25 cellular contexts compared by ENCODE assay signal in the genomic region with DNA sequence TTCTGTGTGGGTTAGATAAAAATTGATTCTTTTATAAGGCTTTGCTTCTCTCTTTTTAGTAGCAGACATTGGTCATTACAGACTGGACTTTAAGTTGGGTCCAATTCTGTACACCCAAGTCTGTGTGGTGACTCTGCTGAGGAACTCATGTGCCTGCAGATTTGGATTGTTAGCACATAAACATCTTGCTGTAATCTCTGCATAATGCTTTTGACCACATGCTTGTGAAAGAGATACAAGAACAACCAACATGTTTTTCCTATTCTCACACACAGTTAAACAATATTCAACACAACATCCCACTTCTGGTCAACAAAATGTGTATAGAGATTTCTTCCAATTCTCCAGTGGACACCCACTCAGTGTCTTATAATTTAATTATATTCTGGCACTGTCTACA.
"Had no signal": no experiment of that assay in that cellular context is flagged by ENCODE, and none has a peak within 500 bp of the region (broad histone marks: within the 10 kb centered on the region; RNA-seq: fewer than 3 reads in every experiment).

No MANE protein-coding gene starts in this region.

- H3K27me3 ChIP-seq: dorsolateral prefrontal cortex, esophagus muscularis mucosa, heart right ventricle, ovary, sigmoid colon, spleen, testis, tibial artery had no signal

- H3K4me1 ChIP-seq: esophagus muscularis mucosa, heart right ventricle, lower lobe of right lung, psoas muscle, sigmoid colon, spleen, testis, tibial artery had no signal

- DNase-seq: dorsolateral prefrontal cortex; effector CD4-positive, alpha-beta T cell; foreskin melanocyte; glutamatergic neuron; heart right ventricle; hippocampal formation; immature natural killer cell; left ventricle myocardium superior; lower lobe of right lung; natural killer cell; occipital lobe; ovary; posterior cingulate gyrus; psoas muscle; right cardiac atrium; sigmoid colon; spleen; stimulated activated CD4-positive, alpha-beta T cell treated with anti-CD3 and anti-CD28 coated beads, Interleukin-4, amount 100 ng/mL, for 4 hours; stimulated activated naive CD8-positive, alpha-beta T cell treated with anti-CD3 and anti-CD28 coated beads, Interleukin-15, Interleukin-2, amounts not matched to agents 100 U/mL and 50 U/mL, for 24 hours; substantia nigra; testis; tibial artery had no signal

- ATAC-seq: heart right ventricle; left ventricle myocardium superior; lower lobe of right lung; natural killer cell; psoas muscle; right cardiac atrium; stimulated activated naive CD8-positive, alpha-beta T cell treated with anti-CD3 and anti-CD28 coated beads, Interleukin-15, Interleukin-2, amounts not matched to agents 100 U/mL and 50 U/mL, for 24 hours had no signal

- H3K9me3 ChIP-seq: lower lobe of right lung, ovary, psoas muscle, sigmoid colon, testis, tibial artery had no signal

- H3K4me3 ChIP-seq: dorsolateral prefrontal cortex, esophagus muscularis mucosa, heart right ventricle, lower lobe of right lung, ovary, psoas muscle, sigmoid colon, skin epidermis, spleen, testis, tibial artery had no signal

- H3K27ac ChIP-seq: dorsolateral prefrontal cortex, epithelial cell of prostate, esophagus muscularis mucosa, heart right ventricle, lower lobe of right lung, ovary, psoas muscle, sigmoid colon, skin epidermis, spleen, testis, tibial artery had no signal

- H3K36me3 ChIP-seq: esophagus muscularis mucosa, heart right ventricle, lower lobe of right lung, ovary, sigmoid colon, spleen, tibial artery had no signal
